ENCODE assay signal across 14 cellular contexts in the genomic region with DNA sequence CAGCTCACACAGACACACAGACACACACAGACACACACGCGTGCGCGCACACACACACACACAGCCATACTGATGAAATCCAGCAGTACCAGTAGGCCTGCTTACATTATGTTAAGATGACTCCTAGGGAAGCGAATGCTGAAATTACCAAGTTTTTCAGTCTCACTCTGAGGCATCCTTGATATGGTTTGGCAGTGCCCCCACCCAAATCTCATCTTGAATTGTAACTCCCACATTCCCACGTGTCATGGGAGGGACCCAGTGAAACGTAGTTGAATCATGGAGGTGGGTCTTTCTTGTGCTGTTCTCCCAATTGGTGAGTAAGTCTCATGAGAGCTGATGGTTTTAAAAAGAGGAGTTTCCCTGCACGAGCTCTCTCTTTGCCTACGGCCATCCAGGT.
"Had no signal": no experiment of that assay in that cellular context is flagged by ENCODE, and none has a peak within 500 bp of the region (broad histone marks: within the 10 kb centered on the region; RNA-seq: fewer than 3 reads in every experiment).

No MANE protein-coding gene starts in this region.

- H3K4me3 Mint-ChIP-seq: activated naive CD4-positive, alpha-beta T cell treated with anti-CD3 and anti-CD28 coated beads, Interleukin-2, amount 50 U/mL, for 24 hours; naive thymus-derived CD4-positive, alpha-beta T cell had no signal

- H3K9me3 Mint-ChIP-seq: activated naive CD4-positive, alpha-beta T cell treated with anti-CD3 and anti-CD28 coated beads, Interleukin-2, amount 50 U/mL, for 24 hours had no signal

- H3K4me3 ChIP-seq: SJCRH30, skin epidermis, transverse colon had no signal

- DNase-seq: activated CD8-positive, alpha-beta memory T cell treated with anti-CD3 and anti-CD28 coated beads for 24 hours; anterior cingulate cortex; cerebellar nuclear complex; dermis blood vessel endothelial cell; erythroblast; glutamatergic neuron; left colon; naive thymus-derived CD4-positive, alpha-beta T cell; posterior cingulate gyrus; SJCRH30; transverse colon had no signal

- ATAC-seq: activated CD4-positive, CD25-positive, alpha-beta regulatory T cell treated with anti-CD3 and anti-CD28 coated beads, Interleukin-2, amount 50 U/mL, for 24 hours; left colon; naive thymus-derived CD4-positive, alpha-beta T cell had no signal

- H3K36me3 Mint-ChIP-seq: activated naive CD4-positive, alpha-beta T cell treated with anti-CD3 and anti-CD28 coated beads, Interleukin-2, amount 50 U/mL, for 24 hours had no signal

- H3K27me3 Mint-ChIP-seq: activated naive CD4-positive, alpha-beta T cell treated with anti-CD3 and anti-CD28 coated beads, Interleukin-2, amount 50 U/mL, for 24 hours; naive thymus-derived CD4-positive, alpha-beta T cell had no signal

- H3K27ac Mint-ChIP-seq: activated naive CD4-positive, alpha-beta T cell treated with anti-CD3 and anti-CD28 coated beads, Interleukin-2, amount 50 U/mL, for 24 hours had no signal
